8 cellular contexts compared by ENCODE assay signal in the genomic region with DNA sequence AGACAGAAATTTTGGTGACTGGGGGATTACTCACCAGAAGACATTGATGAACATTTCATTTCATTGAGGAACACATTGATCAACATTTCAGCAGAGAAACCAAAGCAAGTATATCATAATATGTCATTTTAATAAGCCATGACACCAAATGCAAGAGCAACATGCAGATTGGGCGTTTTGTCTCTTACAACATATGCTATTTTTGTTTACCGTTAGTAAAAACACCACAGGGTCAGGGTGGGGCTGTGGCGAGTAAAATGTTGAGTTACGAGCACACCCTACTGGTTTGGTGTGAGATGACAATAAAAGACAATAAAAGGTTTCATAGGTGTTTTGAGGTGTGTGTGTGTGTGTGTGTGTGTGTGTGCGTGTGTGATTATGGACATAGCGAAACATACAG.
DNase-seq lines count a peak whose midpoint lies in the region; ATAC-seq, FAIRE-seq and TF ChIP-seq lines count a peak whose summit lies in the region.

No MANE protein-coding gene starts in this region.

- H3K4me3 ChIP-seq in GM12864 (ENCODE audit: low read depth, low read length) (no peak overlapping the region), astrocyte (ENCODE audit: insufficient read depth, low read depth, low read length) (no peak overlapping the region)

- H3K9ac ChIP-seq in astrocyte (ENCODE audit: low read length) = no peak overlapping the region

- ATAC-seq in HG02840 (IDR thresholded peaks at IDR 0.05; ENCODE audit: low FRiP score, unreplicated experiment) = no peak
- no peak for ATAC-seq in GM19467 (IDR thresholded peaks at IDR 0.05; ENCODE audit: unreplicated experiment)

- DNase-seq in GM12864 (ENCODE audit: low read depth) (no peak), HS-5 (ENCODE audit: low read depth) (peak; percentile 32), astrocyte (ENCODE audit: low read depth) (peak; percentile 51), neural crest cell (ENCODE audit: low read depth, low spot score) (no peak)
- no peak for DNase-seq in activated T-helper 2 cell treated with anti-CD3 and anti-CD28 coated beads, Interferon-gamma antibody, Interleukin-2, Interleukin-4, amounts not matched to agents 10 μg/mL and 5 μg/mL and 100 μg/mL, durations not matched to agents 14 hours and 24 hours and 36 hours (ENCODE audit: low spot score)
- DNase-seq in central memory CD4-positive, alpha-beta T cell = no peak

- H3K27ac ChIP-seq in astrocyte (ENCODE audit: low read depth, low read length) = peak overlapping the region; percentile 34

- no peaks in the 10 kb centered on the region for H3K27me3 ChIP-seq in astrocyte (ENCODE audit: insufficient read depth, low read length)

- intact Hi-C loops in activated T-helper 2 cell treated with anti-CD3 and anti-CD28 coated beads, Interferon-gamma antibody, Interleukin-2, Interleukin-4, amounts not matched to agents 10 μg/mL and 5 μg/mL and 100 μg/mL, durations not matched to agents 14 hours and 24 hours and 36 hours (cut with micrococcal nuclease) = no loop called here

- H3K4me1 Mint-ChIP-seq in astrocyte (ENCODE audit: low read depth, unreplicated experiment) (peaks cover 28% of the 10 kb centered on the region), neural crest cell (peaks cover 15% of the 10 kb centered on the region)
- no peaks in the 10 kb centered on the region for H3K4me1 Mint-ChIP-seq in activated T-helper 2 cell treated with anti-CD3 and anti-CD28 coated beads, Interferon-gamma antibody, Interleukin-2, Interleukin-4, amounts not matched to agents 10 μg/mL and 5 μg/mL and 100 μg/mL, durations not matched to agents 14 hours and 24 hours and 36 hours (ENCODE audit: low read depth)

- peak overlapping the region; percentile 48 for H2AFZ ChIP-seq in astrocyte (ENCODE audit: low read depth, low read length)

- H3K9me3 Mint-ChIP-seq in astrocyte (ENCODE audit: unreplicated experiment) = no peaks in the 10 kb centered on the region
- peaks cover 3% of the 10 kb centered on the region for H3K9me3 Mint-ChIP-seq in neural crest cell
- no peaks in the 10 kb centered on the region for H3K9me3 Mint-ChIP-seq in activated T-helper 2 cell treated with anti-CD3 and anti-CD28 coated beads, Interferon-gamma antibody, Interleukin-2, Interleukin-4, amounts not matched to agents 10 μg/mL and 5 μg/mL and 100 μg/mL, durations not matched to agents 14 hours and 24 hours and 36 hours

- H3K27ac Mint-ChIP-seq in astrocyte (ENCODE audit: unreplicated experiment) (peak overlapping the region; percentile 86), neural crest cell (ENCODE audit: unreplicated experiment) (no peak overlapping the region)
- H3K27ac Mint-ChIP-seq in activated T-helper 2 cell treated with anti-CD3 and anti-CD28 coated beads, Interferon-gamma antibody, Interleukin-2, Interleukin-4, amounts not matched to agents 10 μg/mL and 5 μg/mL and 100 μg/mL, durations not matched to agents 14 hours and 24 hours and 36 hours = no peak overlapping the region

- H3K4me1 ChIP-seq in astrocyte (ENCODE audit: insufficient read depth, low read length) = peaks cover 13% of the 10 kb centered on the region

- H3K4me3 Mint-ChIP-seq in astrocyte (ENCODE audit: unreplicated experiment) (no peak overlapping the region), neural crest cell (no peak overlapping the region)
- H3K4me3 Mint-ChIP-seq in activated T-helper 2 cell treated with anti-CD3 and anti-CD28 coated beads, Interferon-gamma antibody, Interleukin-2, Interleukin-4, amounts not matched to agents 10 μg/mL and 5 μg/mL and 100 μg/mL, durations not matched to agents 14 hours and 24 hours and 36 hours (ENCODE audit: low read depth) = no peak overlapping the region

- H3K4me2 ChIP-seq in astrocyte (ENCODE audit: low read length) = peak overlapping the region; percentile 27

- no peaks in the 10 kb centered on the region for H3K9me3 ChIP-seq in astrocyte (ENCODE audit: insufficient read depth, low read depth, low read length)

- FAIRE-seq in astrocyte (lab: Jason Lieb, UNC) = peak; percentile 72

- no peaks in the 10 kb centered on the region for H3K27me3 Mint-ChIP-seq in astrocyte (ENCODE audit: low read depth, unreplicated experiment)
- H3K27me3 Mint-ChIP-seq in neural crest cell (ENCODE audit: low read depth) = no peaks in the 10 kb centered on the region
- no peaks in the 10 kb centered on the region for H3K27me3 Mint-ChIP-seq in activated T-helper 2 cell treated with anti-CD3 and anti-CD28 coated beads, Interferon-gamma antibody, Interleukin-2, Interleukin-4, amounts not matched to agents 10 μg/mL and 5 μg/mL and 100 μg/mL, durations not matched to agents 14 hours and 24 hours and 36 hours (ENCODE audit: low read depth)

- no peaks in the 10 kb centered on the region for H4K20me1 ChIP-seq in astrocyte (ENCODE audit: insufficient read depth, low read length)

- no peaks in the 10 kb centered on the region for H3K36me3 ChIP-seq in astrocyte (ENCODE audit: insufficient read depth, low read length)

- H3K36me3 Mint-ChIP-seq in astrocyte (ENCODE audit: low read depth, unreplicated experiment) (no peaks in the 10 kb centered on the region), neural crest cell (ENCODE audit: low read depth) (no peaks in the 10 kb centered on the region)
- no peaks in the 10 kb centered on the region for H3K36me3 Mint-ChIP-seq in activated T-helper 2 cell treated with anti-CD3 and anti-CD28 coated beads, Interferon-gamma antibody, Interleukin-2, Interleukin-4, amounts not matched to agents 10 μg/mL and 5 μg/mL and 100 μg/mL, durations not matched to agents 14 hours and 24 hours and 36 hours (ENCODE audit: low read depth)

- H3K79me2 ChIP-seq in astrocyte (ENCODE audit: insufficient read depth, low read length) = no peaks in the 10 kb centered on the region

- TF ChIP-seq CTCF in GM12864 (IDR thresholded peaks at IDR 0.05; ENCODE audit: low read depth, low read length, missing control alignments) = peak; percentile 35
- TF ChIP-seq CTCF in astrocyte (IDR thresholded peaks at IDR 0.05; ENCODE audit: insufficient read depth, low read depth, low read length) = peak; percentile 34
- peak; percentile 62 for TF ChIP-seq CTCF in neural crest cell (conservative IDR thresholded peaks at IDR 0.05)

Comparison
In these comparisons a context has a peak if more than half of its experiments do, and no peak if none do; other contexts are left out.
1. DNase-seq: peak in HS-5 (single experiment) and astrocyte (single experiment); none in GM12864 (single experiment), neural crest cell (single experiment), activated T-helper 2 cell treated with anti-CD3 and anti-CD28 coated beads, Interferon-gamma antibody, Interleukin-2, Interleukin-4, amounts not matched to agents 10 μg/mL and 5 μg/mL and 100 μg/mL, durations not matched to agents 14 hours and 24 hours and 36 hours (single experiment) and central memory CD4-positive, alpha-beta T cell (single experiment).
2. Peak in every context shown above with its lines, with median percentiles within 50 percentile points of each other: CTCF ChIP-seq.